ENCODE assay signal across 8 cellular contexts in the genomic region with DNA sequence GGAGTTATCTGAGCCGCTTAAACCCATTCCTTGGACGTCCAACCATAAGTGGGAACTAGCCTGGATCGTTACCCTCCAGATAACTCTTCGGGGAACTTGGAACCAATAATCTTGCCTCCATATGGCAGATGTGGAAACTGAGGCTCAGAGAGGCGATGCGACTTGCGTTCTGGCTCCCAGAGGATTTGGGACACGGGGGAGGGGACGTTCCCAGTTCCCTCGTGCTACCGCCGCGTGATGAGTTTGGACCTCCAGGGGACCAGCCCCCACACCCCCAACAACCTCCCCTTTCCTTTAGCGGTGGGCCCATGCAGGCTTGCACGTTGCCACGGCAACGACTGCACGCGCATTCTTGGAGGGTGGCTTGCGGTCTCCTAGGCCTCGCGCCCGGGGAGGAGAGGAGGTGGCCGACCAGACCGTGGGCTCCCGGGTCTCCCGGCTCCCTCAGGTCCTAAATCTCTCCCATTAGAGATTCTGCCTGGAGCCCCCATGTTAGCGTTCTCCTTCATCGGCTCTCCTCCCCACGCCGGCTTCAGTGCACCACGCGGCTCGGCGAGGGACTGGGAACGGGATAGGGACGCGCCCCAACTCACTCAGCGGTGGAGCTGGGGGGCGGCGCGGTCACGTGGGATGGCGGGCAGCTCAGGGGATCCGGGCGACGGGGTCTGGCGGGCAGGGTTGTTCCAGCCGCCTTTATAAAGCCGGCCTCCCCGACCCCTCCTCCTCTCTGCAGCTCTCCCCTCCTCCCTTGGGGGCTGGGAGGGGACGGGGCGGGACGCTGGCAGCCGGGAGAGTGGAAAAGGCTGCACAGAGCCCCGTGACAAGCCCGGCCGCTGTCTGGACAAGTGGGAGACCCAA.
DNase-seq lines count a peak whose midpoint lies in the region; ATAC-seq and TF ChIP-seq lines count a peak whose summit lies in the region.

A gene with protein sequence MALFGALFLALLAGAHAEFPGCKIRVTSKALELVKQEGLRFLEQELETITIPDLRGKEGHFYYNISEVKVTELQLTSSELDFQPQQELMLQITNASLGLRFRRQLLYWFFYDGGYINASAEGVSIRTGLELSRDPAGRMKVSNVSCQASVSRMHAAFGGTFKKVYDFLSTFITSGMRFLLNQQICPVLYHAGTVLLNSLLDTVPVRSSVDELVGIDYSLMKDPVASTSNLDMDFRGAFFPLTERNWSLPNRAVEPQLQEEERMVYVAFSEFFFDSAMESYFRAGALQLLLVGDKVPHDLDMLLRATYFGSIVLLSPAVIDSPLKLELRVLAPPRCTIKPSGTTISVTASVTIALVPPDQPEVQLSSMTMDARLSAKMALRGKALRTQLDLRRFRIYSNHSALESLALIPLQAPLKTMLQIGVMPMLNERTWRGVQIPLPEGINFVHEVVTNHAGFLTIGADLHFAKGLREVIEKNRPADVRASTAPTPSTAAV (minus strand): TSS at position 670 of the 858 bp plus-strand sequence. CDS start 703 bp downstream, outside the sequence.

- H2AFZ ChIP-seq in neuron (ENCODE audit: low read depth, low read length), result peak within 1 kb of the TSS; percentile 24

- intact Hi-C loops in head of caudate nucleus (cut with DNase I), result no loop called here

- H3K4me3 ChIP-seq in GM06990 (replicated peaks; ENCODE audit: low read depth, low read length) (peak within 1 kb of the TSS; percentile 53), neuron (ENCODE audit: low read length) (peak within 1 kb of the TSS; percentile 60)

- H3K27ac Mint-ChIP-seq in activated naive CD8-positive, alpha-beta T cell, result peak within 1 kb of the TSS; percentile 77

- no peak for TF ChIP-seq CTCF in GM06990 (IDR thresholded peaks at IDR 0.05; ENCODE audit: insufficient read depth, low read length, poor library complexity, severe bottlenecking)

- no peak for ATAC-seq in GM21529 (IDR thresholded peaks at IDR 0.05; ENCODE audit: unreplicated experiment)
- no peak for ATAC-seq in GM21381 (IDR thresholded peaks at IDR 0.05; ENCODE audit: unreplicated experiment)
- no peak for ATAC-seq in HG03280 (IDR thresholded peaks at IDR 0.05; ENCODE audit: unreplicated experiment)

- no peaks in the 10 kb centered on the region for H3K36me3 Mint-ChIP-seq in activated naive CD8-positive, alpha-beta T cell

- no peaks in the 10 kb centered on the region for H3K9me3 Mint-ChIP-seq in activated naive CD8-positive, alpha-beta T cell (ENCODE audit: low read depth)

- H3K36me3 ChIP-seq in GM06990 (ENCODE audit: control insufficient read depth, insufficient read depth, low read length), result no peaks in the 10 kb centered on the region; the same call in 1 of the 2 replicates
- peaks cover 26% of the 10 kb centered on the region for H3K36me3 ChIP-seq in neuron (ENCODE audit: insufficient read depth, low read length)

- DNase-seq in GM06990 (ENCODE audit: extremely low read depth, insufficient read length) (peak; percentile 50), NCI-H2171 (lab: John Stamatoyannopoulos, UW) (peak; percentile 35), head of caudate nucleus (peak in 41 of 42 donors; percentile 18 to 82 (median 66))

- H3K27me3 ChIP-seq in GM06990 (replicated peaks; ENCODE audit: control insufficient read depth, insufficient read depth, low read length) (no peaks in the 10 kb centered on the region), neuron (ENCODE audit: insufficient read depth, low read length) (no peaks in the 10 kb centered on the region)

- H3K4me1 Mint-ChIP-seq in activated naive CD8-positive, alpha-beta T cell (ENCODE audit: low read depth), result peaks cover 15% of the 10 kb centered on the region

- peaks cover 21% of the 10 kb centered on the region for H3K4me1 ChIP-seq in neuron (ENCODE audit: insufficient read depth, low read length)

- no peaks in the 10 kb centered on the region for H3K9me3 ChIP-seq in neuron (ENCODE audit: low read length)

- peaks cover 7% of the 10 kb centered on the region for H3K27me3 Mint-ChIP-seq in activated naive CD8-positive, alpha-beta T cell

- H3K4me3 Mint-ChIP-seq in activated naive CD8-positive, alpha-beta T cell, result peak within 1 kb of the TSS; percentile 86
